In genomic region chrX:47583240-47583861, GRCh38 we compare ENCODE assay signal across 9 cellular contexts. TPM values are rescaled to one million over a fixed set of nuclear protein-coding genes. Genes with fewer than 3 reads are reported as not detected.
DNase-seq lines count a peak whose midpoint lies in the region; ATAC-seq, FAIRE-seq and TF ChIP-seq lines count a peak whose summit lies in the region.
"Had no signal": no experiment of that assay in that cellular context is flagged by ENCODE, and none has a peak within 500 bp of the region (broad histone marks: within the 10 kb centered on the region; RNA-seq: fewer than 3 reads in every experiment).

No MANE protein-coding gene starts in this region.

- H3K4me1 Mint-ChIP-seq in CD8-positive, alpha-beta memory T cell = peaks cover 18 to 36% (median 23%) of the 10 kb centered on the region in 3 donors

- peaks cover 0 to 12% (median 0%) of the 10 kb centered on the region in 3 donors for H3K36me3 Mint-ChIP-seq in CD8-positive, alpha-beta memory T cell

- peak overlapping the region; percentile 54 for H3K27ac ChIP-seq in CD8-positive, alpha-beta memory T cell (ENCODE audit: low read depth, low read length)
- peak overlapping the region; percentile 56 for H3K27ac ChIP-seq in RWPE2 (ENCODE audit: poor library complexity, severe bottlenecking)
- peak overlapping the region in 3 of 4 donors; percentile 79 to 93 (median 84) for H3K27ac ChIP-seq in esophagus squamous epithelium
- H3K27ac ChIP-seq in sigmoid colon = peak overlapping the region; percentile 82 to 86 (median 84)
- peak overlapping the region in 1 of 2 donors; percentile 67 for H3K27ac ChIP-seq in aorta (ENCODE audit: low read depth in 1 of 2, low read length in 2 of 2)

- no peak for TF ChIP-seq EP300 in sigmoid colon (IDR thresholded peaks at IDR 0.05)

- H3K4me3 Mint-ChIP-seq in CD8-positive, alpha-beta memory T cell = peak overlapping the region; percentile 29 to 81 (median 38)

- 57 to 60% methylated on average over 5 to 6 of the region's 8 CpGs for WGBS in esophagus squamous epithelium, 2 donors
- WGBS in sigmoid colon, 2 donors = 51 to 80% methylated on average over 8 of the region's 8 CpGs
- WGBS in aorta, 2 donors = 52 to 70% methylated on average over 8 of the region's 8 CpGs

- peak overlapping the region; percentile 36 to 89 (median 71) for H3K27ac Mint-ChIP-seq in CD8-positive, alpha-beta memory T cell

- no peak for ATAC-seq in RWPE2 (ENCODE audit: low read depth)
- ATAC-seq in aorta (ENCODE audit: low FRiP score) = no peak
- no peak for ATAC-seq in HG02759 (IDR thresholded peaks at IDR 0.05; ENCODE audit: unreplicated experiment)

- POLR2A ChIA-PET in CD8-positive, alpha-beta memory T cell (lab: Charles Lee) = interaction anchor here (0.6 to 0.9 kb wide), 3 partner anchors 12 to 67 kb away, joined by 3 to 6 read pairs (median 6); partner anchors contain the start of gene ELK1

- no peak for FAIRE-seq in RCC 7860 (lab: Jason Lieb, UNC)

- TF ChIP-seq POLR2A in esophagus squamous epithelium (IDR thresholded peaks at IDR 0.05) (no peak), sigmoid colon (IDR thresholded peaks at IDR 0.05) (no peak)

- H3K36me3 ChIP-seq in CD8-positive, alpha-beta memory T cell (ENCODE audit: insufficient read depth, low read length) = no peaks in the 10 kb centered on the region
- H3K36me3 ChIP-seq in RWPE2 (ENCODE audit: low read depth) = peaks cover 9% of the 10 kb centered on the region
- H3K36me3 ChIP-seq in esophagus squamous epithelium = no peaks in the 10 kb centered on the region
- H3K36me3 ChIP-seq in sigmoid colon = no peaks in the 10 kb centered on the region
- no peaks in the 10 kb centered on the region for H3K36me3 ChIP-seq in aorta (ENCODE audit: control insufficient read depth in 1 of 2, insufficient read depth in 2 of 2, low read length in 1 of 2)

- H3K9me3 Mint-ChIP-seq in CD8-positive, alpha-beta memory T cell = no peaks in the 10 kb centered on the region

- no peak for DNase-seq in CD8-positive, alpha-beta memory T cell
- DNase-seq in RWPE2 (ENCODE audit: low spot score) (no peak), esophagus squamous epithelium (lab: John Stamatoyannopoulos, UW) (no peak), sigmoid colon (no peak), activated gamma-delta T cell treated with Interleukin-2 at 50 U/mL for 16 hours (no peak), aorta (no peak), RCC 7860 (ENCODE audit: low spot score) (no peak)
- DNase-seq: central memory CD4-positive, alpha-beta T cell had no signal

- no peak overlapping the region for H3K4me3 ChIP-seq in CD8-positive, alpha-beta memory T cell (ENCODE audit: low read length)
- H3K4me3 ChIP-seq in RWPE2 (ENCODE audit: severe bottlenecking) (peak overlapping the region; percentile 85), esophagus squamous epithelium (peak overlapping the region in 1 of 4 donors; percentile 72), sigmoid colon (peak overlapping the region in 3 of 4 donors; percentile 50 to 54 (median 54)), aorta (ENCODE audit: low read length in 2 of 2) (peak overlapping the region in 1 of 2 donors; percentile 34)

- CTCF ChIA-PET in CD8-positive, alpha-beta memory T cell (lab: Charles Lee) = no interaction called here

- H3K27me3 ChIP-seq in CD8-positive, alpha-beta memory T cell (ENCODE audit: insufficient read depth, low read length, poor library complexity, severe bottlenecking) = no peaks in the 10 kb centered on the region
- H3K27me3 ChIP-seq in RWPE2 (ENCODE audit: insufficient read depth, poor library complexity, severe bottlenecking) (no peaks in the 10 kb centered on the region), esophagus squamous epithelium (no peaks in the 10 kb centered on the region), sigmoid colon (no peaks in the 10 kb centered on the region), aorta (ENCODE audit: control insufficient read depth in 1 of 2, insufficient read depth in 2 of 2, low read length in 1 of 2) (no peaks in the 10 kb centered on the region)

- H3K4me1 ChIP-seq in CD8-positive, alpha-beta memory T cell (ENCODE audit: insufficient read depth, low read length) = peaks cover 15% of the 10 kb centered on the region
- H3K4me1 ChIP-seq in RWPE2 (ENCODE audit: insufficient read depth, poor library complexity, severe bottlenecking) (peaks cover 8% of the 10 kb centered on the region), esophagus squamous epithelium (peaks cover 5 to 28% (median 7%) of the 10 kb centered on the region in 3 donors), sigmoid colon (peaks cover 0 to 11% (median 4%) of the 10 kb centered on the region in 4 donors), aorta (ENCODE audit: control insufficient read depth in 1 of 2, insufficient read depth in 2 of 2, low read length in 2 of 2) (no peaks in the 10 kb centered on the region)

- intact Hi-C loops in esophagus squamous epithelium (cut with DNase I) (no loop called here), sigmoid colon (cut with DNase I) (loop anchor here (5.0 kb wide), 1 partner anchor 69 kb away; the partner anchor contains the start of gene ELK1), aorta (cut with DNase I) (loop anchor here in 1 of 2 donors (10.0 kb wide), 1 partner anchor 61 kb away; no protein-coding TSS in a partner anchor)

- H3K27me3 Mint-ChIP-seq in CD8-positive, alpha-beta memory T cell = peaks cover 0 to 2% of the 10 kb centered on the region in 2 donors

- TF ChIP-seq CTCF in RWPE2 (IDR thresholded peaks at IDR 0.05; ENCODE audit: poor library complexity, severe bottlenecking) = no peak
- no peak for TF ChIP-seq CTCF in esophagus squamous epithelium (IDR thresholded peaks at IDR 0.05)
- TF ChIP-seq CTCF in sigmoid colon (IDR thresholded peaks at IDR 0.05) = no peak

- H3K9me3 ChIP-seq in CD8-positive, alpha-beta memory T cell (ENCODE audit: low read length) = no peaks in the 10 kb centered on the region
- H3K9me3 ChIP-seq in RWPE2 (ENCODE audit: severe bottlenecking) (no peaks in the 10 kb centered on the region), esophagus squamous epithelium (no peaks in the 10 kb centered on the region), sigmoid colon (no peaks in the 10 kb centered on the region), aorta (ENCODE audit: control insufficient read depth, low read length) (no peaks in the 10 kb centered on the region)

RNA-seq across cellular contexts. Expression of gene TIMP1, which starts 1.1 kb away (rescaled TPM):
- 1 to 10 TPM; 6.9 to 7.8 TPM for total RNA-seq in CD8-positive, alpha-beta memory T cell
- polyA plus RNA-seq in CD8-positive, alpha-beta memory T cell = 170 TPM
- total RNA-seq in esophagus squamous epithelium = 10 to 100 TPM; 10.9 to 90.6 (median 36.7) TPM
- total RNA-seq in sigmoid colon = 100 to 1,000 TPM; 105 to 158 (median 115) TPM
- polyA plus RNA-seq in sigmoid colon = 100 to 1,000 TPM in 1 of 3 donors, 10 to 100 TPM in 2; 40.2 to 164 (median 60.1) TPM
- 1,000 to 10,000 TPM; 1,378 to 1,710 TPM for total RNA-seq in aorta
- 1,000 to 10,000 TPM in 1 of 2 donors, 100 to 1,000 TPM in 1; 775 to 3,088 TPM for polyA plus RNA-seq in aorta

RNA-seq across cellular contexts. Expression of gene ARAF, which starts 22.3 kb away (rescaled TPM):
- 10 to 100 TPM; 85.0 to 88.6 TPM for total RNA-seq in CD8-positive, alpha-beta memory T cell
- 99.4 TPM for polyA plus RNA-seq in CD8-positive, alpha-beta memory T cell
- total RNA-seq in esophagus squamous epithelium (10 to 100 TPM; 19.8 to 37.4 (median 24.0) TPM), sigmoid colon (10 to 100 TPM; 25.7 to 30.3 (median 28.0) TPM), aorta (10 to 100 TPM; 51.5 to 59.0 TPM)
- polyA plus RNA-seq in sigmoid colon (10 to 100 TPM; 34.9 to 57.8 (median 48.0) TPM), aorta (100 to 1,000 TPM in 1 of 2 donors, 10 to 100 TPM in 1; 37.4 to 115 TPM)

RNA-seq across cellular contexts. Expression of gene SYN1, which starts 36.3 kb away (rescaled TPM):
- total RNA-seq in CD8-positive, alpha-beta memory T cell = under 1 TPM; 0.35 to 0.60 TPM
- 0.94 TPM for polyA plus RNA-seq in CD8-positive, alpha-beta memory T cell
- total RNA-seq in esophagus squamous epithelium = under 1 TPM in 1 of 4 donors, not detected in 3; 0.31 TPM
- 1 to 10 TPM in 2 of 4 donors, under 1 TPM in 2; 0.16 to 1.4 (median 1.0) TPM for total RNA-seq in sigmoid colon
- 1 to 10 TPM in 1 of 3 donors, under 1 TPM in 1, not detected in 1; 0.46 to 1.6 TPM for polyA plus RNA-seq in sigmoid colon
- 1 to 10 TPM; 1.5 TPM for total RNA-seq in aorta
- polyA plus RNA-seq in aorta = 1 to 10 TPM in 1 of 2 donors, under 1 TPM in 1; 0.90 to 1.9 TPM

RNA-seq across cellular contexts. Expression of gene CFP, which starts 46.4 kb away (rescaled TPM):
- 1 to 10 TPM; 1.8 to 2.3 TPM for total RNA-seq in CD8-positive, alpha-beta memory T cell
- 1.4 TPM for polyA plus RNA-seq in CD8-positive, alpha-beta memory T cell
- total RNA-seq in esophagus squamous epithelium (1 to 10 TPM in 3 of 4 donors, under 1 TPM in 1; 0.83 to 3.8 (median 1.9) TPM), sigmoid colon (10 to 100 TPM in 3 of 4 donors, 1 to 10 TPM in 1; 6.1 to 14.3 (median 10.9) TPM), aorta (1 to 10 TPM; 5.2 to 6.0 TPM)
- polyA plus RNA-seq in sigmoid colon (1 to 10 TPM; 3.0 to 7.0 (median 4.4) TPM), aorta (1 to 10 TPM; 3.1 to 3.7 TPM)

Comparison
In these comparisons a context has a peak if more than half of its experiments do, and no peak if none do; other contexts are left out.
1. RNA of gene TIMP1, which starts 1.1 kb away (total RNA-seq): 1,378 to 1,710 TPM in aorta; 105 to 158 TPM in sigmoid colon, 10.9 to 90.6 TPM in esophagus squamous epithelium and 6.9 to 7.8 TPM in CD8-positive, alpha-beta memory T cell; every median in the first group is over 4 times any median in the second.